Comparison of ENCODE assay signal across 1 cellular context in genomic region chr1:156592910-156593732, GRCh38.
TF ChIP-seq lines count a peak whose summit lies in the region.

No MANE protein-coding gene starts in this region.

TF ChIP-seq in GM12878, 131 proteins besides CTCF, POLR2A, EP300 and RAD21:
- TF ChIP-seq CREB1 (IDR thresholded peaks at IDR 0.05; ENCODE audit: low read depth) (0 out of 2 replicates have a peak, but pooled peaks have one; percentile 6), ZNF384 (IDR thresholded peaks at IDR 0.05; ENCODE audit: borderline replicate concordance, low read depth, low read length) (no peak)
